In genomic region chr16:892006-892405, GRCh38 we compare ENCODE assay signal across 6 cellular contexts.
"Had no signal": no experiment of that assay in that cellular context is flagged by ENCODE, and none has a peak within 500 bp of the region (broad histone marks: within the 10 kb centered on the region; RNA-seq: fewer than 3 reads in every experiment).

No MANE protein-coding gene starts in this region.

- H3K27ac Mint-ChIP-seq: GM23338 had no signal

- H3K4me3 ChIP-seq: GM23338, K562 had no signal

- H3K9me3 Mint-ChIP-seq: GM23338, H9 had no signal

- H3K4me2 ChIP-seq: GM23338 had no signal

- DNase-seq: H9, HCEC 1CT, IMR-90, KG1 had no signal

- H3K4me3 Mint-ChIP-seq: GM23338, H9 had no signal

- H2AFZ ChIP-seq: GM23338 had no signal
